In genomic region chr15:65530318-65531111, GRCh38 we compare ENCODE assay signal across 8 cellular contexts. TPM values are rescaled to one million over a fixed set of nuclear protein-coding genes. Genes with fewer than 3 reads are reported as not detected.
A peak's percentile ranks its signal among the peaks of the same experiment; 100 is the strongest.
DNase-seq lines count a peak whose midpoint lies in the region; ATAC-seq, FAIRE-seq and TF ChIP-seq lines count a peak whose summit lies in the region.

A gene with protein sequence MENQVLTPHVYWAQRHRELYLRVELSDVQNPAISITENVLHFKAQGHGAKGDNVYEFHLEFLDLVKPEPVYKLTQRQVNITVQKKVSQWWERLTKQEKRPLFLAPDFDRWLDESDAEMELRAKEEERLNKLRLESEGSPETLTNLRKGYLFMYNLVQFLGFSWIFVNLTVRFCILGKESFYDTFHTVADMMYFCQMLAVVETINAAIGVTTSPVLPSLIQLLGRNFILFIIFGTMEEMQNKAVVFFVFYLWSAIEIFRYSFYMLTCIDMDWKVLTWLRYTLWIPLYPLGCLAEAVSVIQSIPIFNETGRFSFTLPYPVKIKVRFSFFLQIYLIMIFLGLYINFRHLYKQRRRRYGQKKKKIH (plus strand): TSS chr15:65530463. CDS start chr15:65530632, 169 bp downstream.

- H3K9me3 ChIP-seq in right lobe of liver, result no peaks in the 10 kb centered on the region

- H3K4me3 ChIP-seq in dorsolateral prefrontal cortex, result peak within 1 kb of the TSS; percentile 52 to 100 (median 94)
- H3K4me3 ChIP-seq in right lobe of liver, result peak within 1 kb of the TSS; percentile 75 to 86 (median 81)

- H3K27ac ChIP-seq in dorsolateral prefrontal cortex (peak within 1 kb of the TSS in 58 of 59 donors; percentile 9 to 93 (median 78)), right lobe of liver (peak within 1 kb of the TSS; percentile 45 to 72 (median 63))

- H3K27me3 ChIP-seq in dorsolateral prefrontal cortex, result no peaks in the 10 kb centered on the region
- no peaks in the 10 kb centered on the region for H3K27me3 ChIP-seq in right lobe of liver

- intact Hi-C loops in dorsolateral prefrontal cortex (cut with DNase I) (loop anchor here in 1 of 2 donors (1.0 kb wide), 1 partner anchor 12 kb away; no protein-coding TSS in a partner anchor), right lobe of liver (cut with DNase I) (no loop called here)

- ATAC-seq in HG03520 (IDR thresholded peaks at IDR 0.05; ENCODE audit: unreplicated experiment), result peak; percentile 69
- peak; percentile 84 to 95 (median 91) for ATAC-seq in right lobe of liver

- peak; percentile 71 for FAIRE-seq in GM19239 (lab: Jason Lieb, UNC)

- no peaks in the 10 kb centered on the region for H3K36me3 ChIP-seq in right lobe of liver

- peak in 36 of 56 donors; percentile 3 to 64 (median 34) for TF ChIP-seq CTCF in dorsolateral prefrontal cortex (IDR thresholded peaks at IDR 0.05 in 54 of 56, conservative IDR thresholded peaks at IDR 0.05 in 2 of 56; ENCODE audit: low read depth in 1 of 56, partially characterized antibody in 56 of 56)
- no peak for TF ChIP-seq CTCF in right lobe of liver (IDR thresholded peaks at IDR 0.05)

- peak; percentile 64 for TF ChIP-seq POLR2A in right lobe of liver (IDR thresholded peaks at IDR 0.05)

- peaks cover 0 to 24% (median 10%) of the 10 kb centered on the region in 4 donors for H3K4me1 ChIP-seq in right lobe of liver

- 0% methylated on average over 28 of the region's 88 CpGs for WGBS in right lobe of liver (ENCODE audit: insufficient coverage, low coverage, low lambda C conversion rate, missing lambda C conversion rate)

- DNase-seq in Ammon's horn (ENCODE audit: low spot score) (peak; percentile 87), GM19239 (ENCODE audit: insufficient read length, low spot score) (peak; percentile 90), NCI-H748 treated with DMSO at 0.1 percent for 48 hours (lab: John Stamatoyannopoulos, UW) (peak; percentile 57), dorsolateral prefrontal cortex (peak; percentile 67 to 93 (median 82)), right lobe of liver (peak; percentile 89 to 92 (median 92))
- peak; percentile 92 for DNase-seq in activated CD4-positive, alpha-beta T cell treated with anti-CD3 and anti-CD28 coated beads, Interleukin-2, amount 50 U/mL, for 48 hours
- DNase-seq in stimulated activated CD4-positive, alpha-beta T cell treated with anti-CD3 and anti-CD28 coated beads, Interleukin-4, amount 100 ng/mL, for 4 hours, result peak; percentile 88 to 96

RNA-seq across cellular contexts. Expression of the gene that starts here (rescaled TPM):
- total RNA-seq in dorsolateral prefrontal cortex, result 100 to 1,000 TPM in 59 of 120 experiments, 10 to 100 TPM in 61; 71.7 to 121 (median 99.9) TPM
- total RNA-seq in right lobe of liver, result 10 to 100 TPM; 48.7 to 73.9 (median 61.7) TPM

Comparison
In these comparisons a context has a peak if more than half of its experiments do, and no peak if none do; other contexts are left out.
1. Peak in every context shown above with its lines: DNase-seq, ATAC-seq, H3K4me3 ChIP-seq and H3K27ac ChIP-seq.
2. CTCF ChIP-seq: peak in dorsolateral prefrontal cortex (36 of 56); none in right lobe of liver (0 of 4).